In genomic region chr4:174210354-174210753, GRCh38 we compare ENCODE assay signal across 1 cellular context.
TF ChIP-seq lines count a peak whose summit lies in the region.

No MANE protein-coding gene starts in this region.

TF ChIP-seq in SK-N-SH treated with all-trans-retinoic acid at 6 μM for 48 hours, 23 proteins besides CTCF, POLR2A, EP300 and RAD21 (continued from another document):
- TF ChIP-seq ZNF8 (CRISPR knock-in tag; IDR thresholded peaks at IDR 0.05) = no peak
- no peak for TF ChIP-seq TOX (CRISPR knock-in tag; IDR thresholded peaks at IDR 0.05; ENCODE audit: borderline replicate concordance)
- TF ChIP-seq ZC3H10 (CRISPR knock-in tag; IDR thresholded peaks at IDR 0.05) = no peak
- TF ChIP-seq, protein P1, sequence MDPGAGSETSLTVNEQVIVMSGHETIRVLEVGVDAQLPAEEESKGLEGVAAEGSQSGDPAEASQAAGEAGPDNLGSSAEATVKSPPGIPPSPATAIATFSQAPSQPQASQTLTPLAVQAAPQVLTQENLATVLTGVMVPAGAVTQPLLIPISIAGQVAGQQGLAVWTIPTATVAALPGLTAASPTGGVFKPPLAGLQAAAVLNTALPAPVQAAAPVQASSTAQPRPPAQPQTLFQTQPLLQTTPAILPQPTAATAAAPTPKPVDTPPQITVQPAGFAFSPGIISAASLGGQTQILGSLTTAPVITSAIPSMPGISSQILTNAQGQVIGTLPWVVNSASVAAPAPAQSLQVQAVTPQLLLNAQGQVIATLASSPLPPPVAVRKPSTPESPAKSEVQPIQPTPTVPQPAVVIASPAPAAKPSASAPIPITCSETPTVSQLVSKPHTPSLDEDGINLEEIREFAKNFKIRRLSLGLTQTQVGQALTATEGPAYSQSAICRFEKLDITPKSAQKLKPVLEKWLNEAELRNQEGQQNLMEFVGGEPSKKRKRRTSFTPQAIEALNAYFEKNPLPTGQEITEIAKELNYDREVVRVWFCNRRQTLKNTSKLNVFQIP (CRISPR knock-in tag; IDR thresholded peaks at IDR 0.05; ENCODE audit: borderline replicate concordance, low read depth) = no peak
- no peak for TF ChIP-seq GLIS3 (CRISPR knock-in tag; IDR thresholded peaks at IDR 0.05)
- TF ChIP-seq ZFP3 (CRISPR knock-in tag; IDR thresholded peaks at IDR 0.05) = no peak
- no peak for TF ChIP-seq RARB (CRISPR knock-in tag; IDR thresholded peaks at IDR 0.05)
